Comparison of ENCODE assay signal across 1 cellular context in genomic region chr1:52820830-52821229, GRCh38. TPM values are rescaled to one million over a fixed set of nuclear protein-coding genes. Genes with fewer than 3 reads are reported as not detected.
"Had no signal": no experiment of that assay in that cellular context is flagged by ENCODE, and none has a peak within 500 bp of the region (broad histone marks: within the 10 kb centered on the region; RNA-seq: fewer than 3 reads in every experiment).

No MANE protein-coding gene starts in this region.

RNA-seq across cellular contexts. Expression of gene ZYG11A, which starts 21.7 kb away (rescaled TPM):
- total RNA-seq: MCF 10A had no signal
